In the genomic region with DNA sequence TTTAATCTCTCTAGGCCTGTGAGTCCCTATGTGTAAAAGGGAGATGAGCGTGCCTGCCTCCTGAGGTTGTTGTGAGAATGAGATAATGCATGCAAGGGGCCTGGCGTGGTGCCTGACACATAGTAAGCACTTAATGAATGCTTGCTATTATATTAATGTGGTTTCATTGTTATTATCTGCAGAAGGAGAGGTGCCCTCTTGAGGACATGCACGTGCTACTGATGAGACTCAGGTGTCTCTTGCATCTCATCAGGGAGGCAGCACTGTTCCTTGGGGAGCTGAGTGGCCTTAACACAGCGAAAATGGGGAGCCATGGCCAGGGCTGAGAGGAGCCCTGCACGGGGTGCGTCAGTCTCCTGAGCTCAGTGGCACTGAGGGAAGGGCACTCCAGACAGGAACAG, we compare ENCODE assay signal across 15 cellular contexts. TPM values are rescaled to one million over a fixed set of nuclear protein-coding genes. Genes with fewer than 3 reads are reported as not detected.
DNase-seq lines count a peak whose midpoint lies in the region; ATAC-seq and TF ChIP-seq lines count a peak whose summit lies in the region.
"Had no signal": no experiment of that assay in that cellular context is flagged by ENCODE, and none has a peak within 500 bp of the region (broad histone marks: within the 10 kb centered on the region; RNA-seq: fewer than 3 reads in every experiment).

No MANE protein-coding gene starts in this region.

- no peak overlapping the region for H3K4me2 ChIP-seq in IMR-90 (ENCODE audit: low read depth, low read length)
- H3K4me2 ChIP-seq: BLaER1 had no signal

- dilution Hi-C loops in IMR-90 (cut with HindIII; ENCODE audit: low sequenced_read_pairs, unreplicated experiment), result no loop called here

- TF ChIP-seq POLR2A in IMR-90 (IDR thresholded peaks at IDR 0.05; ENCODE audit: low read depth, low read length), result no peak

- no peaks in the 10 kb centered on the region for H3K9me3 ChIP-seq in IMR-90 (ENCODE audit: control insufficient read depth, insufficient read depth, low read length)
- H3K9me3 ChIP-seq in CD4-positive, alpha-beta T cell (ENCODE audit: control insufficient read depth, low read length), result no peaks in the 10 kb centered on the region
- H3K9me3 ChIP-seq: BLaER1, mucosa of descending colon had no signal

- H3K4me3 Mint-ChIP-seq in brain, result no peak overlapping the region
- H3K4me3 Mint-ChIP-seq in stimulated activated effector memory CD8-positive, alpha-beta T cell treated with anti-CD3 and anti-CD28 coated beads, Interleukin-12 subunit alpha, Interleukin-12 subunit beta, amount 100 ng/mL, for 72 hours, result no peak overlapping the region
- H3K4me3 Mint-ChIP-seq in CD4-positive, alpha-beta T cell, result no peak overlapping the region
- H3K4me3 Mint-ChIP-seq: activated CD4-positive, alpha-beta T cell treated with anti-CD3 and anti-CD28 coated beads, Interleukin-2, amount 10 ng/mL, durations not matched to agents 7 days and 5 days had no signal

- H3K4me1 ChIP-seq in IMR-90 (ENCODE audit: control insufficient read depth, insufficient read depth, low read length), result peaks cover 24% of the 10 kb centered on the region

- no peak overlapping the region for H2AFZ ChIP-seq in IMR-90 (replicated peaks; ENCODE audit: low read length, poor library complexity)

- H3K27me3 Mint-ChIP-seq in brain, result no peaks in the 10 kb centered on the region
- H3K27me3 Mint-ChIP-seq in CD4-positive, alpha-beta T cell, result no peaks in the 10 kb centered on the region
- H3K27me3 Mint-ChIP-seq: activated CD4-positive, alpha-beta T cell treated with anti-CD3 and anti-CD28 coated beads, Interleukin-2, amount 10 ng/mL, durations not matched to agents 7 days and 5 days had no signal

- H2BK5ac ChIP-seq in IMR-90 (ENCODE audit: low read depth, low read length, poor library complexity, severe bottlenecking), result no peak overlapping the region

- H3K9ac ChIP-seq in IMR-90 (ENCODE audit: low read depth, low read length), result no peak overlapping the region
- H3K9ac ChIP-seq: BLaER1 had no signal

- POLR2A ChIA-PET in IMR-90 (lab: Charles Lee; ENCODE audit: unreplicated experiment), result no interaction called here
- POLR2A ChIA-PET in CD4-positive, alpha-beta T cell (lab: Charles Lee), result no interaction called here

- CTCF ChIA-PET in IMR-90 (lab: Yijun Ruan, JAX), result no interaction called here
- CTCF ChIA-PET in CD4-positive, alpha-beta T cell (lab: Charles Lee), result no interaction called here

- H3K79me1 ChIP-seq in IMR-90 (ENCODE audit: low read depth in 1 of 2, low read length in 2 of 2), result no peaks in the 10 kb centered on the region

- DNase-seq in COR-L47 (lab: John Stamatoyannopoulos, UW) (peak; percentile 42), IMR-90 (peak; percentile 54), kidney glomerular epithelial cell (lab: John Stamatoyannopoulos, UW) (peak; percentile 5), NCI-H510A treated with DMSO at 0.1 percent for 48 hours (lab: John Stamatoyannopoulos, UW) (no peak)
- no peak for DNase-seq in stimulated activated effector memory CD8-positive, alpha-beta T cell treated with anti-CD3 and anti-CD28 coated beads, Interleukin-12 subunit alpha, Interleukin-12 subunit beta, amount 100 ng/mL, for 72 hours (ENCODE audit: low spot score in 2 of 2)
- no peak for DNase-seq in CD4-positive, alpha-beta T cell
- DNase-seq: activated CD4-positive, alpha-beta T cell treated with anti-CD3 and anti-CD28 coated beads, Interleukin-2, amount 10 ng/mL, durations not matched to agents 7 days and 5 days; central memory CD4-positive, alpha-beta T cell; mucosa of descending colon; stimulated activated CD4-positive, alpha-beta T cell treated with anti-CD3 and anti-CD28 coated beads, Interleukin-4, amount 100 ng/mL, for 4 hours; stimulated activated naive CD4-positive, alpha-beta T cell treated with Interleukin-2 at 50 U/mL for 16 hours; T-helper 2 cell had no signal

- H3K36me3 ChIP-seq in IMR-90 (ENCODE audit: control insufficient read depth, insufficient read depth, low read length), result no peaks in the 10 kb centered on the region
- H3K36me3 ChIP-seq: BLaER1 had no signal

- H3K36me3 Mint-ChIP-seq in brain, result peaks cover 5% of the 10 kb centered on the region
- no peaks in the 10 kb centered on the region for H3K36me3 Mint-ChIP-seq in stimulated activated effector memory CD8-positive, alpha-beta T cell treated with anti-CD3 and anti-CD28 coated beads, Interleukin-12 subunit alpha, Interleukin-12 subunit beta, amount 100 ng/mL, for 72 hours
- H3K36me3 Mint-ChIP-seq in CD4-positive, alpha-beta T cell (ENCODE audit: low read depth), result no peaks in the 10 kb centered on the region

- no peak overlapping the region for H2BK120ac ChIP-seq in IMR-90 (ENCODE audit: low read depth, low read length)

- H3K18ac ChIP-seq in IMR-90 (ENCODE audit: low read depth, low read length), result no peak overlapping the region

- no peak overlapping the region for H4K5ac ChIP-seq in IMR-90 (ENCODE audit: low read depth, low read length)

- H2BK15ac ChIP-seq in IMR-90 (ENCODE audit: low read depth, low read length), result no peak overlapping the region

- H3K14ac ChIP-seq in IMR-90 (replicated peaks; ENCODE audit: low read depth, low read length), result no peak overlapping the region

- H4K8ac ChIP-seq in IMR-90 (ENCODE audit: low read depth in 2 of 2, low read length in 2 of 2), result no peak overlapping the region

- H3K56ac ChIP-seq in IMR-90 (ENCODE audit: extremely low read depth, insufficient read depth, low read length), result no peak overlapping the region

- no peak overlapping the region for H2AK5ac ChIP-seq in IMR-90 (ENCODE audit: low read depth, low read length)

- H4K91ac ChIP-seq in IMR-90 (ENCODE audit: insufficient read depth, low read depth, low read length), result no peak overlapping the region

- no peak overlapping the region for H2BK20ac ChIP-seq in IMR-90 (ENCODE audit: low read depth, low read length)

- peaks cover 71% of the 10 kb centered on the region for H3K4me1 Mint-ChIP-seq in brain
- peaks cover 2% of the 10 kb centered on the region for H3K4me1 Mint-ChIP-seq in stimulated activated effector memory CD8-positive, alpha-beta T cell treated with anti-CD3 and anti-CD28 coated beads, Interleukin-12 subunit alpha, Interleukin-12 subunit beta, amount 100 ng/mL, for 72 hours
- H3K4me1 Mint-ChIP-seq in CD4-positive, alpha-beta T cell (ENCODE audit: low read depth), result no peaks in the 10 kb centered on the region
- H3K4me1 Mint-ChIP-seq: activated CD4-positive, alpha-beta T cell treated with anti-CD3 and anti-CD28 coated beads, Interleukin-2, amount 10 ng/mL, durations not matched to agents 7 days and 5 days had no signal

- H2AK9ac ChIP-seq in IMR-90 (replicated peaks; ENCODE audit: low read depth, low read length, poor library complexity), result no peak overlapping the region

- no peaks in the 10 kb centered on the region; the same call in 1 of the 2 replicates for H3K9me1 ChIP-seq in IMR-90 (ENCODE audit: insufficient read depth, low read length)

- H3K4me3 ChIP-seq in IMR-90 (ENCODE audit: insufficient read depth, low read depth, low read length), result no peak overlapping the region
- H3K4me3 ChIP-seq: BLaER1, mucosa of descending colon had no signal

- in situ Hi-C loops in IMR-90 (cut with MboI; ENCODE audit: low sequenced_read_pairs), result no loop called here

- H3K9me3 Mint-ChIP-seq in brain, result peaks cover 0 to under 1% (median 0%) of the 10 kb centered on the region in 5 experiments
- H3K9me3 Mint-ChIP-seq in stimulated activated effector memory CD8-positive, alpha-beta T cell treated with anti-CD3 and anti-CD28 coated beads, Interleukin-12 subunit alpha, Interleukin-12 subunit beta, amount 100 ng/mL, for 72 hours, result no peaks in the 10 kb centered on the region
- no peaks in the 10 kb centered on the region for H3K9me3 Mint-ChIP-seq in CD4-positive, alpha-beta T cell

- BruUV-seq in IMR-90 (replicated peaks; lab: Mats Ljungman, UMichigan), result no TSS peak

- ATAC-seq in IMR-90 (ENCODE audit: low read depth) (no peak), HG03159 (IDR thresholded peaks at IDR 0.05; ENCODE audit: unreplicated experiment) (no peak)
- ATAC-seq in stimulated activated effector memory CD8-positive, alpha-beta T cell treated with anti-CD3 and anti-CD28 coated beads, Interleukin-12 subunit alpha, Interleukin-12 subunit beta, amount 100 ng/mL, for 72 hours, result no peak
- no peak for ATAC-seq in CD4-positive, alpha-beta T cell (ENCODE audit: poor library complexity)
- ATAC-seq: mucosa of descending colon had no signal

- intact Hi-C loops in IMR-90 (cut with micrococcal nuclease), result no loop called here
- intact Hi-C loops in CD4-positive, alpha-beta T cell (cut with DNase I, micrococcal nuclease), result no loop called here

- H4K20me1 ChIP-seq in IMR-90 (ENCODE audit: insufficient read depth, low read length), result 0 out of 2 replicates have a peak, but pooled peaks cover 4% of the 10 kb centered on the region
- H4K20me1 ChIP-seq: BLaER1 had no signal

- H3K27me3 ChIP-seq in IMR-90 (ENCODE audit: control insufficient read depth, insufficient read depth, low read length), result peaks cover 13% of the 10 kb centered on the region
- no peaks in the 10 kb centered on the region for H3K27me3 ChIP-seq in CD4-positive, alpha-beta T cell (ENCODE audit: control insufficient read depth, insufficient read depth, low read length)
- H3K27me3 ChIP-seq: BLaER1 had no signal

- no peak for TF ChIP-seq CTCF in IMR-90 (conservative IDR thresholded peaks at IDR 0.05; ENCODE audit: low read depth, low read length)
- TF ChIP-seq CTCF in brain (conservative IDR thresholded peaks at IDR 0.05), result no peak
- no peak for TF ChIP-seq CTCF in CD4-positive, alpha-beta T cell (IDR thresholded peaks at IDR 0.05)

- H3K23ac ChIP-seq in IMR-90 (ENCODE audit: low read depth, low read length), result no peak overlapping the region

- H3K4ac ChIP-seq in IMR-90 (ENCODE audit: low read depth, low read length), result no peak overlapping the region

- H3K27ac Mint-ChIP-seq in brain, result peak overlapping the region; percentile 56 to 94 (median 88)
- H3K27ac Mint-ChIP-seq in stimulated activated effector memory CD8-positive, alpha-beta T cell treated with anti-CD3 and anti-CD28 coated beads, Interleukin-12 subunit alpha, Interleukin-12 subunit beta, amount 100 ng/mL, for 72 hours, result no peak overlapping the region
- H3K27ac Mint-ChIP-seq in CD4-positive, alpha-beta T cell, result no peak overlapping the region
- H3K27ac Mint-ChIP-seq: activated CD4-positive, alpha-beta T cell treated with anti-CD3 and anti-CD28 coated beads, Interleukin-2, amount 10 ng/mL, durations not matched to agents 7 days and 5 days had no signal

- no peak overlapping the region for H3K27ac ChIP-seq in IMR-90 (ENCODE audit: insufficient read depth, low read length)
- H3K27ac ChIP-seq in CD4-positive, alpha-beta T cell (ENCODE audit: low read depth, low read length), result no peak overlapping the region
- H3K27ac ChIP-seq: BLaER1 had no signal

- no peak for TF ChIP-seq RAD21 in IMR-90 (IDR thresholded peaks at IDR 0.05; ENCODE audit: low read length)

- WGBS in IMR-90 (ENCODE audit: extremely low coverage in 2 of 2, insufficient read length in 1 of 2), 2 experiments, result 67% methylated on average over 5 of the region's 6 CpGs; no CpG with 5 or more reads in 1 of the 2 experiments

RNA-seq across cellular contexts. Expression of a gene that starts 29.9 kb away (rescaled TPM):
- 2.3 and 2.5 TPM in 2 replicates for total RNA-seq in IMR-90 (2012; rRNA removed)
- polyA plus RNA-seq in IMR-90 (2012; rRNA removed) (1.7 and 2.3 TPM in 2 replicates), brain (ENCODE audit: insufficient read depth, low read depth, low replicate concordance) (3.6 TPM)
- polyA plus RNA-seq in IMR-90 (2012; cell fraction: cytosol; rRNA removed), result 0.78 and 1.1 TPM in 2 replicates
- 0.88 and 1.3 TPM in 2 replicates for polyA plus RNA-seq in IMR-90 (2012; cell fraction: nucleus; rRNA removed; ENCODE audit: low replicate concordance)
- total RNA-seq in CD4-positive, alpha-beta T cell, result 1 to 10 TPM; 2.8 to 3.9 TPM

RNA-seq across cellular contexts. Expression of a gene that starts 30.9 kb away (rescaled TPM):
- total RNA-seq in IMR-90 (2012; rRNA removed), result 0.72 and 0.83 TPM in 2 replicates
- 5.0 and 5.3 TPM in 2 replicates for polyA plus RNA-seq in IMR-90 (2012; rRNA removed)
- 6.5 and 8.2 TPM in 2 replicates for polyA plus RNA-seq in IMR-90 (2012; cell fraction: cytosol; rRNA removed)
- 2.1 and 3.4 TPM in 2 replicates for polyA plus RNA-seq in IMR-90 (2012; cell fraction: nucleus; rRNA removed; ENCODE audit: low replicate concordance)
- polyA plus RNA-seq in brain (ENCODE audit: insufficient read depth, low read depth, low replicate concordance), result 213 TPM
- total RNA-seq in CD4-positive, alpha-beta T cell, result not detected

RNA-seq across cellular contexts. Expression of a gene that starts 44.6 kb away (rescaled TPM):
- 6.1 and 7.2 TPM in 2 replicates for total RNA-seq in IMR-90 (2012; rRNA removed)
- polyA plus RNA-seq in IMR-90 (2012; rRNA removed), result 14.4 and 16.4 TPM in 2 replicates
- polyA plus RNA-seq in IMR-90 (2012; cell fraction: cytosol; rRNA removed), result 7.3 and 11.2 TPM in 2 replicates
- 38.8 and 64.4 TPM in 2 replicates for polyA plus RNA-seq in IMR-90 (2012; cell fraction: nucleus; rRNA removed; ENCODE audit: low replicate concordance)
- polyA plus RNA-seq in brain (ENCODE audit: insufficient read depth, low read depth, low replicate concordance), result 15.3 TPM
- total RNA-seq in CD4-positive, alpha-beta T cell, result 1 to 10 TPM; 9.2 to 9.8 TPM

Comparison
In these comparisons a context has a peak if more than half of its experiments do, and no peak if none do; other contexts are left out.
1. DNase-seq: peak in COR-L47 (single experiment), IMR-90 (single experiment) and kidney glomerular epithelial cell (single experiment); none in stimulated activated effector memory CD8-positive, alpha-beta T cell treated with anti-CD3 and anti-CD28 coated beads, Interleukin-12 subunit alpha, Interleukin-12 subunit beta, amount 100 ng/mL, for 72 hours (0 of 2), NCI-H510A treated with DMSO at 0.1 percent for 48 hours (single experiment) and CD4-positive, alpha-beta T cell (0 of 10).
2. H3K27ac Mint-ChIP-seq: peak in brain (5 of 5); none in stimulated activated effector memory CD8-positive, alpha-beta T cell treated with anti-CD3 and anti-CD28 coated beads, Interleukin-12 subunit alpha, Interleukin-12 subunit beta, amount 100 ng/mL, for 72 hours (single experiment) and CD4-positive, alpha-beta T cell (single experiment).